Comparison of ENCODE assay signal across 9 cellular contexts in the genomic region with DNA sequence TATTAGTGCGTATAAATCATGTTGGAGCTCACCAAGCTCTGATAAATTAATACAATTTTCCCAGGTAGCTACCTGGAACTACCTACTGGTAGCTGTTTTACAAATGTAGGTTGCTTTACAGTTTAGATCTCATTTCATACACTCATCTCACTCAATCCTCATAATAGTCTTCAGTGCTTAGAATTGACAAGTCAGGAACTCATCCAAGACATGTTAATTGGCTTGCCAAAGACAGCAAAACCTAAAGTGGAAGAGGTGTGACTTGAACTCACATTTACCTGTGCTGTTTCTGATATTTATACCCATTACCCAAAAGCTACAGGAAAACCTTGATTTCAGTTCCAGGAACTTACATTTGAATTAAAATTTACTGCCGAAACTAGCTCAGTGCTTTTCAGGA.
"Had no signal": no experiment of that assay in that cellular context is flagged by ENCODE, and none has a peak within 500 bp of the region (broad histone marks: within the 10 kb centered on the region; RNA-seq: fewer than 3 reads in every experiment).

No MANE protein-coding gene starts in this region.

- DNase-seq: GM23248, GOT3, H7, HCEC 1CT, HFFc6 had no signal

- H3K4me2 ChIP-seq: GM23338 had no signal

- H3K4me1 ChIP-seq: HAP-1 had no signal

- H2AFZ ChIP-seq: GM23248, GM23338 had no signal

- H3K9me3 ChIP-seq: HAP-1 had no signal

- H3K4me3 Mint-ChIP-seq: GM23338, HFFc6 had no signal

- H3K27ac Mint-ChIP-seq: GM23338, HFFc6 had no signal

- H3K27ac ChIP-seq: GM23248 had no signal

- H3K4me1 Mint-ChIP-seq: GM23338 had no signal

- H3K9ac ChIP-seq: GM23248 had no signal

- H3K9me3 Mint-ChIP-seq: GM23338 had no signal

- H3K36me3 ChIP-seq: HAP-1 had no signal

- FAIRE-seq: H1, H54 had no signal

- H3K4me3 ChIP-seq: GM23248, GM23338, HAP-1 had no signal
